In genomic region chr19:41936416-41936850, GRCh38 we compare ENCODE assay signal across 10 cellular contexts. TPM values are rescaled to one million over a fixed set of nuclear protein-coding genes. Genes with fewer than 3 reads are reported as not detected.
DNase-seq lines count a peak whose midpoint lies in the region; FAIRE-seq and TF ChIP-seq lines count a peak whose summit lies in the region.
"Had no signal": no experiment of that assay in that cellular context is flagged by ENCODE, and none has a peak within 500 bp of the region (broad histone marks: within the 10 kb centered on the region; RNA-seq: fewer than 3 reads in every experiment).

No MANE protein-coding gene starts in this region.

- H3K36me3 Mint-ChIP-seq in type B pancreatic cell, result no peaks in the 10 kb centered on the region

- no peak for TF ChIP-seq CTCF in bronchial epithelial cell (IDR thresholded peaks at IDR 0.05; ENCODE audit: insufficient read depth, low read length, severe bottlenecking)
- no peak for TF ChIP-seq CTCF in type B pancreatic cell (conservative IDR thresholded peaks at IDR 0.05)
- TF ChIP-seq CTCF in brain microvascular endothelial cell (IDR thresholded peaks at IDR 0.05; ENCODE audit: low read depth, low read length, missing control alignments), result no peak

- H3K4me1 Mint-ChIP-seq in type B pancreatic cell (ENCODE audit: unreplicated experiment), result peaks cover 12% of the 10 kb centered on the region

- H3K4me3 ChIP-seq in bronchial epithelial cell (ENCODE audit: low read depth, low read length) (no peak overlapping the region), brain microvascular endothelial cell (ENCODE audit: low read depth, low read length) (no peak overlapping the region)
- H3K4me3 ChIP-seq: GM23338 had no signal

- peak; percentile 83 for FAIRE-seq in bronchial epithelial cell (lab: Jason Lieb, UNC)
- FAIRE-seq: GM18507 had no signal

- no peaks in the 10 kb centered on the region for H3K36me3 ChIP-seq in bronchial epithelial cell (ENCODE audit: control insufficient read depth, insufficient read depth, low read length)
- H3K36me3 ChIP-seq in brain microvascular endothelial cell (replicated peaks), result no peaks in the 10 kb centered on the region

- H3K27ac ChIP-seq in brain microvascular endothelial cell, result no peak overlapping the region

- H3K27me3 ChIP-seq in bronchial epithelial cell (ENCODE audit: control insufficient read depth, insufficient read depth, low read length) (peaks cover 38% of the 10 kb centered on the region), brain microvascular endothelial cell (replicated peaks) (peaks cover 43% of the 10 kb centered on the region)

- H3K4me3 Mint-ChIP-seq in type B pancreatic cell, result no peak overlapping the region
- H3K4me3 Mint-ChIP-seq: GM23338 had no signal

- H3K9me3 Mint-ChIP-seq in type B pancreatic cell, result no peaks in the 10 kb centered on the region

- in situ Hi-C loops in brain microvascular endothelial cell (cut with HindIII; ENCODE audit: low pct_ligation_motif_present, low sequenced_read_pairs), result no loop called here

- peaks cover 71% of the 10 kb centered on the region for H3K27me3 Mint-ChIP-seq in type B pancreatic cell

- peak overlapping the region; percentile 1 for H3K27ac Mint-ChIP-seq in type B pancreatic cell
- H3K27ac Mint-ChIP-seq: GM23338 had no signal

- peak; percentile 43 for DNase-seq in stimulated activated CD4-positive, alpha-beta T cell treated with anti-CD3 and anti-CD28 coated beads, Interleukin-1b, Interleukin-23, amount 100 ng/mL, for 48 hours
- no peak for DNase-seq in stimulated activated CD4-positive, alpha-beta T cell treated with anti-CD3 and anti-CD28 coated beads, Interleukin-12 subunit alpha, Interleukin-12 subunit beta, amount 100 ng/mL, for 4 hours
- peak; percentile 55 for DNase-seq in bronchial epithelial cell (ENCODE audit: low read depth)
- DNase-seq in type B pancreatic cell (ENCODE audit: extremely low spot score, unreplicated experiment), result no peak
- no peak for DNase-seq in brain microvascular endothelial cell
- DNase-seq in GM19238 (ENCODE audit: insufficient read length, low spot score), result no peak
- DNase-seq: NCI-H146 had no signal

RNA-seq across cellular contexts. Expression of gene ERFL, which starts 8.2 kb away (rescaled TPM):
- total RNA-seq in bronchial epithelial cell (under 0.01 TPM in 2 replicates), type B pancreatic cell (ENCODE audit: low replicate concordance) (0.17 and 0.24 TPM in 2 replicates)
- total RNA-seq: dermis microvascular lymphatic vessel endothelial cell had no signal

RNA-seq across cellular contexts. Expression of gene RABAC1, which starts 22.7 kb away (rescaled TPM):
- total RNA-seq in bronchial epithelial cell, result 96.6 and 98.4 TPM in 2 replicates
- 124 and 140 TPM in 2 replicates for total RNA-seq in type B pancreatic cell (ENCODE audit: low replicate concordance)

RNA-seq across cellular contexts. Expression of gene ARHGEF1, which starts 53.4 kb away (rescaled TPM):
- total RNA-seq in bronchial epithelial cell, result 19.2 and 25.0 TPM in 2 replicates
- 51.7 and 58.9 TPM in 2 replicates for total RNA-seq in type B pancreatic cell (ENCODE audit: low replicate concordance)

RNA-seq across cellular contexts. Expression of gene ATP1A3, which starts 57.6 kb away (rescaled TPM):
- 0.13 TPM in 1 of 2 replicates, not detected in the other for total RNA-seq in bronchial epithelial cell
- 5.6 TPM in 1 of 2 replicates, not detected in the other for total RNA-seq in type B pancreatic cell (ENCODE audit: low replicate concordance)
- total RNA-seq: dermis microvascular lymphatic vessel endothelial cell had no signal

RNA-seq across cellular contexts. Expression of gene CD79A, which starts 59.4 kb away (rescaled TPM):
- total RNA-seq in bronchial epithelial cell (not detected in 2 replicates), type B pancreatic cell (ENCODE audit: low replicate concordance) (0.48 and 0.52 TPM in 2 replicates)
- total RNA-seq: GM23338 had no signal

Comparison
In these comparisons a context has a peak if more than half of its experiments do, and no peak if none do; other contexts are left out.
1. DNase-seq: peak in stimulated activated CD4-positive, alpha-beta T cell treated with anti-CD3 and anti-CD28 coated beads, Interleukin-1b, Interleukin-23, amount 100 ng/mL, for 48 hours (single experiment) and bronchial epithelial cell (single experiment); none in stimulated activated CD4-positive, alpha-beta T cell treated with anti-CD3 and anti-CD28 coated beads, Interleukin-12 subunit alpha, Interleukin-12 subunit beta, amount 100 ng/mL, for 4 hours (single experiment), type B pancreatic cell (single experiment), brain microvascular endothelial cell (single experiment) and GM19238 (single experiment).